Comparison of ENCODE assay signal across 8 cellular contexts in the genomic region with DNA sequence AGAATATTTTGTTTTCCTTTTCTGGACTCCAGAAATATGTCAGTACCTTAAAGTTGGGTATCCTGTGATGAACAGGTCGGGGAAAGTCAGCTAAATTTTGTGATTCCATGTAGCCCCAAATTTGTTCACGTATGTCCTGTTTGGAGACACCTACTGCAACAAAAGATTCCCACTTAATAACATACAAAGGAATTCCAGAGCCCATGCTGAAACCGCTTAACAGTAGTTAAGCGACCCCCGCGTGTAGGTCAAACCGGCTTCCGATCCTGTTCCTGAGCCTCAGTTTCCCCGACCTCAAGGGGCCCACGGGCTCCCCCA. TPM values are rescaled to one million over a fixed set of nuclear protein-coding genes. Genes with fewer than 3 reads are reported as not detected.
DNase-seq lines count a peak whose midpoint lies in the region; ATAC-seq and TF ChIP-seq lines count a peak whose summit lies in the region.

No MANE protein-coding gene starts in this region.

- peak overlapping the region; percentile 96 for H3K9ac ChIP-seq in HUES64 (ENCODE audit: low read depth, low read length)
- peak overlapping the region; percentile 93 to 100 for H3K9ac ChIP-seq in colonic mucosa (ENCODE audit: low read depth in 2 of 2, low read length in 2 of 2)
- H3K9ac ChIP-seq in muscle layer of colon (ENCODE audit: low read length): peak overlapping the region; percentile 84

- H3K27ac ChIP-seq in HUES64 (ENCODE audit: low read depth, low read length): peak overlapping the region; percentile 53
- peak overlapping the region; percentile 63 for H3K27ac ChIP-seq in colonic mucosa
- H3K27ac ChIP-seq in muscle layer of colon (ENCODE audit: low read depth, low read length): peak overlapping the region; percentile 70

- no peaks in the 10 kb centered on the region for H3K9me3 ChIP-seq in HUES64 (ENCODE audit: insufficient read depth, low read depth, low read length)
- H3K9me3 ChIP-seq in colonic mucosa: no peaks in the 10 kb centered on the region
- H3K9me3 ChIP-seq in muscle layer of colon (ENCODE audit: low read length): no peaks in the 10 kb centered on the region

- ATAC-seq in GM21360 (IDR thresholded peaks at IDR 0.05; ENCODE audit: unreplicated experiment) (no peak), HG03469 (IDR thresholded peaks at IDR 0.05; ENCODE audit: unreplicated experiment) (no peak)

- TF ChIP-seq CTCF in AG10803 (conservative IDR thresholded peaks at IDR 0.05; ENCODE audit: low read length) (no peak), colonic mucosa (IDR thresholded peaks at IDR 0.05) (no peak)

- intact Hi-C loops in colonic mucosa (cut with DNase I): no loop called here

- peak overlapping the region; percentile 97 for H3K4me3 ChIP-seq in AG10803 (ENCODE audit: low read length)
- peak overlapping the region; percentile 91 for H3K4me3 ChIP-seq in HUES64 (ENCODE audit: low read length)
- H3K4me3 ChIP-seq in colonic mucosa: peak overlapping the region; percentile 97
- peak overlapping the region; percentile 99 to 100 for H3K4me3 ChIP-seq in muscle layer of colon (ENCODE audit: low read depth in 1 of 2, low read length in 2 of 2)

- H3K4me1 ChIP-seq in HUES64 (ENCODE audit: insufficient read depth, low read length): 0 out of 2 replicates have a peak, but pooled peaks cover 4% of the 10 kb centered on the region
- no peaks in the 10 kb centered on the region for H3K4me1 ChIP-seq in colonic mucosa
- H3K4me1 ChIP-seq in muscle layer of colon (ENCODE audit: insufficient read depth, low read length): peaks cover 9% of the 10 kb centered on the region

- no peak for DNase-seq in AG10803 (ENCODE audit: low read depth)
- no peak for DNase-seq in colonic mucosa
- DNase-seq in globus pallidus (ENCODE audit: low spot score): no peak
- DNase-seq in KG1 (lab: John Stamatoyannopoulos, UW): no peak

- H3K36me3 ChIP-seq in HUES64 (ENCODE audit: insufficient read depth, low read length): peaks cover 8% of the 10 kb centered on the region; the same call in 1 of the 2 replicates
- no peaks in the 10 kb centered on the region for H3K36me3 ChIP-seq in colonic mucosa
- H3K36me3 ChIP-seq in muscle layer of colon (ENCODE audit: insufficient read depth, low read length): peaks cover 20% of the 10 kb centered on the region

- 7% methylated on average over 10 of the region's 10 CpGs for WGBS in HUES64

- H3K27me3 ChIP-seq in HUES64 (ENCODE audit: insufficient read depth, low read length): peaks cover 5% of the 10 kb centered on the region; the same call in 1 of the 2 replicates
- H3K27me3 ChIP-seq in colonic mucosa: no peaks in the 10 kb centered on the region
- H3K27me3 ChIP-seq in muscle layer of colon (ENCODE audit: control insufficient read depth in 1 of 2, insufficient read depth in 2 of 2, low read length in 2 of 2): no peaks in the 10 kb centered on the region

RNA-seq across cellular contexts. Expression of gene MTHFSD, which starts 0.5 kb away (rescaled TPM):
- polyA plus RNA-seq in HUES64 (2013, experiment 1 of 2): 7.2 TPM
- 11.6 TPM for polyA plus RNA-seq in HUES64 (2013, experiment 2 of 2)
- 10 to 100 TPM; 15.4 to 23.7 TPM for total RNA-seq in colonic mucosa

RNA-seq across cellular contexts. Expression of gene FOXC2, which starts 12.1 kb away (rescaled TPM):
- 0.40 TPM for polyA plus RNA-seq in HUES64 (2013, experiment 1 of 2)
- 0.70 TPM for polyA plus RNA-seq in HUES64 (2013, experiment 2 of 2)
- total RNA-seq in colonic mucosa: under 1 TPM; 0.11 to 0.22 TPM

RNA-seq across cellular contexts. Expression of gene FOXL1, which starts 23.8 kb away (rescaled TPM):
- 0.05 TPM for polyA plus RNA-seq in HUES64 (2013, experiment 1 of 2)
- polyA plus RNA-seq in HUES64 (2013, experiment 2 of 2): 0.19 TPM
- 1 to 10 TPM; 2.5 to 3.2 TPM for total RNA-seq in colonic mucosa

RNA-seq across cellular contexts. Expression of gene FOXF1, which starts 44.2 kb away (rescaled TPM):
- 0.20 TPM for polyA plus RNA-seq in HUES64 (2013, experiment 1 of 2)
- polyA plus RNA-seq in HUES64 (2013, experiment 2 of 2): 0.25 TPM
- total RNA-seq in colonic mucosa: 10 to 100 TPM in 1 of 2 donors, 1 to 10 TPM in 1; 6.3 to 12.1 TPM
